In the genomic region with DNA sequence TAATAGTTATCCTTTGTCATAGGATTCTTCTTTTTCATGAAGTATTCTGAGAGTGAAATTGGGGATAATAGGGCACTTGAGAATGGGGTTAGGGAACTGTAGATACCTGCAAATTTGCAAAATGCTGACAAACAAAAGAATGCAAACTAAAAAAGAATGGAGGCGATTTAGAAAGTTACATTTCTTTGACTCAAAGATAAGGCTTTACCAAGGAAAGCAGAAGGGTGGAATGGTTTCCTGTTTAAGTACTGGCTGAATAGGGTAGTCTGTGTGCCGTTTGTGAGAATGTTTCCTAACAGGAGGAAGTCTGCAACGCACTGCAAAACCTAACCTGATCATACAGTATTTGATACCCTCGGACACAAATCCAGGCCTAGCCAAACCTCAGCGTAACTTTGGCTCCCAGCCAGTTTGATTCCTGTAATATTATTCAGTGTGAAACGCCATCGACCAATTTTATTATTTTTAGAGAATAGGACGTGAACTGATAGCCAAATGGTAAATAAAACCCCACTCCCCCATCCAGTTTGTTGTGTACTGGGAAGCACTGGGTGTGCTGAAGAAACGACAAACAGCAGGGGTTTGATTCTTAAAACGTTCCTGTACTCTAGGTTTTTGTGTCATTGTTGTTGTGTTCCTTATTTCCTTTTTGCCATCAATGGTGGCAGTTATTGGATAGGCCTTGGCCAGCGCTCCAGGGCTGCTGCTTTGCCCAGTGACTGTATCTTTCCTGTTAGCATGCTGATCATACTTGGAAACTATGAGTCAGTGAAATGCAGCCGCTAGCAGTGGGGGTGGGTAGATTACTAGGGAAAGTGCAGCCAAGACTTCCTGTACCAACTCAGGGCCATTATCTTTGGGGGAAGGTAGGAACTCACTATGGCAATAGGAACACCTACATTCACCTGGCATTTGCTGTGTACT, we compare ENCODE assay signal across 8 cellular contexts.
DNase-seq lines count a peak whose midpoint lies in the region; ATAC-seq, FAIRE-seq and TF ChIP-seq lines count a peak whose summit lies in the region.

No MANE protein-coding gene starts in this region.

- no peaks in the 10 kb centered on the region for H3K36me3 Mint-ChIP-seq in activated CD8-positive, alpha-beta memory T cell treated with anti-CD3 and anti-CD28 coated beads, Interleukin-2, amount 10 ng/mL, durations not matched to agents 7 days and 5 days

- H3K27ac Mint-ChIP-seq in activated CD8-positive, alpha-beta memory T cell treated with anti-CD3 and anti-CD28 coated beads, Interleukin-2, amount 10 ng/mL, durations not matched to agents 7 days and 5 days: peak overlapping the region; percentile 86

- TF ChIP-seq POLR2A in A549 (IDR thresholded peaks at IDR 0.05; ENCODE audit: low read length): no peak

- POLR2A ChIA-PET in A549 (lab: Yijun Ruan, JAX): no interaction called here

- peak; percentile 32 to 33; a peak in 2 of 5 replicates for TF ChIP-seq RAD21 in A549 (conservative IDR thresholded peaks at IDR 0.05 in 1 of 2, IDR thresholded peaks at IDR 0.05 in 1 of 2)

- H3K9ac ChIP-seq in mucosa of rectum (ENCODE audit: low read depth in 1 of 2, low read length in 2 of 2): peak overlapping the region; percentile 49 to 57

- no peak for FAIRE-seq in A549 (lab: Jason Lieb, UNC)

- H3K9me3 Mint-ChIP-seq in activated CD8-positive, alpha-beta memory T cell treated with anti-CD3 and anti-CD28 coated beads, Interleukin-2, amount 10 ng/mL, durations not matched to agents 7 days and 5 days (ENCODE audit: low read depth): no peaks in the 10 kb centered on the region

- H3K9me3 ChIP-seq in A549 (no peaks in the 10 kb centered on the region), mucosa of rectum (ENCODE audit: control insufficient read depth in 2 of 2, low read length in 2 of 2) (no peaks in the 10 kb centered on the region)

- H3K4me1 ChIP-seq in A549 (peaks cover 32% of the 10 kb centered on the region), mucosa of rectum (ENCODE audit: control insufficient read depth in 2 of 2, insufficient read depth in 2 of 2, low read length in 2 of 2) (peaks cover 20 to 44% of the 10 kb centered on the region in 2 donors)

- no peaks in the 10 kb centered on the region for H3K27me3 ChIP-seq in mucosa of rectum (ENCODE audit: control insufficient read depth in 2 of 2, insufficient read depth in 2 of 2, low read length in 2 of 2)

- 14% methylated on average over 12 of the region's 12 CpGs for WGBS in A549 (ENCODE audit: missing lambda C conversion rate)

- H3K4me3 ChIP-seq in A549: no peak overlapping the region
- H3K4me3 ChIP-seq in epithelial cell of esophagus (ENCODE audit: low read length): no peak overlapping the region
- peak overlapping the region in 1 of 2 donors; percentile 46 for H3K4me3 ChIP-seq in mucosa of rectum (ENCODE audit: low read length in 2 of 2)

- H3K4me2 ChIP-seq in A549: peak overlapping the region; percentile 56

- ATAC-seq in A549: peak; percentile 99
- ATAC-seq in GM18867 (IDR thresholded peaks at IDR 0.05; ENCODE audit: unreplicated experiment): peak; percentile 54
- peak; percentile 85 for ATAC-seq in HG03196 (IDR thresholded peaks at IDR 0.05; ENCODE audit: unreplicated experiment)
- ATAC-seq in activated CD8-positive, alpha-beta memory T cell treated with anti-CD3 and anti-CD28 coated beads, Interleukin-2, amount 10 ng/mL, durations not matched to agents 7 days and 5 days: peak; percentile 97

- CTCF ChIA-PET in A549 (lab: Yijun Ruan, JAX): interaction anchor here (1.0 kb wide), 1 partner anchor 8 kb away, joined by 5 read pairs; no protein-coding TSS in a partner anchor
- CTCF ChIA-PET in activated CD8-positive, alpha-beta memory T cell treated with anti-CD3 and anti-CD28 coated beads, Interleukin-2, amount 10 ng/mL, durations not matched to agents 7 days and 5 days (lab: Charles Lee): interaction anchor here (1.0 to 1.6 kb wide), 3 partner anchors 8 to 144 kb away, joined by 3 to 11 read pairs (median 4); no protein-coding TSS in a partner anchor

- DNase-seq in A549 (ENCODE audit: low read depth in 1 of 2, low spot score in 1 of 2): peak; percentile 81 to 92
- DNase-seq in NOMO-1 (lab: John Stamatoyannopoulos, UW; ENCODE audit: unreplicated experiment in 2 of 2): peak; percentile 78 to 83
- DNase-seq in activated CD8-positive, alpha-beta memory T cell treated with anti-CD3 and anti-CD28 coated beads, Interleukin-2, amount 10 ng/mL, durations not matched to agents 7 days and 5 days: peak; percentile 87
- peak; percentile 96 for DNase-seq in epithelial cell of esophagus (ENCODE audit: low read depth)
- DNase-seq in stimulated activated CD8-positive, alpha-beta memory T cell treated with anti-CD3 and anti-CD28 coated beads, Interleukin-7, amount 100 ng/mL, for 4 hours (ENCODE audit: low read depth in 2 of 2): peak; percentile 54 to 64

- no peaks in the 10 kb centered on the region for H3K36me3 ChIP-seq in mucosa of rectum (ENCODE audit: control insufficient read depth in 2 of 2, insufficient read depth in 2 of 2, low read length in 2 of 2)

- peak overlapping the region; percentile 6 for H3K4me3 Mint-ChIP-seq in activated CD8-positive, alpha-beta memory T cell treated with anti-CD3 and anti-CD28 coated beads, Interleukin-2, amount 10 ng/mL, durations not matched to agents 7 days and 5 days

- H3K27ac ChIP-seq in A549 (peak overlapping the region; percentile 77 to 94), mucosa of rectum (ENCODE audit: low read depth in 2 of 2, low read length in 2 of 2) (peak overlapping the region; percentile 77 to 93)

- TF ChIP-seq EP300 in A549 (IDR thresholded peaks at IDR 0.05): peak in 1 of 2 experiments; percentile 53; a peak in 1 of 5 replicates

- peaks cover 20% of the 10 kb centered on the region for H3K4me1 Mint-ChIP-seq in activated CD8-positive, alpha-beta memory T cell treated with anti-CD3 and anti-CD28 coated beads, Interleukin-2, amount 10 ng/mL, durations not matched to agents 7 days and 5 days

- TF ChIP-seq CTCF in A549 (IDR thresholded peaks at IDR 0.05) (no peak), epithelial cell of esophagus (IDR thresholded peaks at IDR 0.05; ENCODE audit: insufficient read depth, low read depth, low read length, missing control alignments) (no peak)

- H3K27me3 Mint-ChIP-seq in activated CD8-positive, alpha-beta memory T cell treated with anti-CD3 and anti-CD28 coated beads, Interleukin-2, amount 10 ng/mL, durations not matched to agents 7 days and 5 days: no peaks in the 10 kb centered on the region

TF ChIP-seq in A549, 52 proteins besides CTCF, POLR2A, EP300 and RAD21 (continues in another document):
- TF ChIP-seq HOXB5 (CRISPR knock-in tag; IDR thresholded peaks at IDR 0.05): peak; percentile 65; the same call in 1 of the 2 replicates
- TF ChIP-seq KDM5A (IDR thresholded peaks at IDR 0.05): no peak
- peak in 1 of 2 experiments; percentile 37; a peak in 1 of 4 replicates for TF ChIP-seq CEBPB (IDR thresholded peaks at IDR 0.05)
- TF ChIP-seq MAZ (IDR thresholded peaks at IDR 0.05; ENCODE audit: borderline replicate concordance, low read depth, low read length): no peak
- TF ChIP-seq EHMT2 (IDR thresholded peaks at IDR 0.05; ENCODE audit: low read depth): no peak
- TF ChIP-seq, protein P1, sequence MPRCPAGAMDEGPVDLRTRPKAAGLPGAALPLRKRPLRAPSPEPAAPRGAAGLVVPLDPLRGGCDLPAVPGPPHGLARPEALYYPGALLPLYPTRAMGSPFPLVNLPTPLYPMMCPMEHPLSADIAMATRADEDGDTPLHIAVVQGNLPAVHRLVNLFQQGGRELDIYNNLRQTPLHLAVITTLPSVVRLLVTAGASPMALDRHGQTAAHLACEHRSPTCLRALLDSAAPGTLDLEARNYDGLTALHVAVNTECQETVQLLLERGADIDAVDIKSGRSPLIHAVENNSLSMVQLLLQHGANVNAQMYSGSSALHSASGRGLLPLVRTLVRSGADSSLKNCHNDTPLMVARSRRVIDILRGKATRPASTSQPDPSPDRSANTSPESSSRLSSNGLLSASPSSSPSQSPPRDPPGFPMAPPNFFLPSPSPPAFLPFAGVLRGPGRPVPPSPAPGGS (IDR thresholded peaks at IDR 0.05): no peak
- TF ChIP-seq HOXB13 (CRISPR knock-in tag; IDR thresholded peaks at IDR 0.05; ENCODE audit: low read depth): peak; percentile 66; the same call in 1 of the 2 replicates
- TF ChIP-seq TP53 (CRISPR knock-in tag; IDR thresholded peaks at IDR 0.05): 0 out of 2 replicates have a peak, but pooled peaks have one; percentile 60
- TF ChIP-seq HOXA7 (CRISPR knock-in tag; IDR thresholded peaks at IDR 0.05): 0 out of 2 replicates have a peak, but pooled peaks have one; percentile 19
- TF ChIP-seq SMC3 (IDR thresholded peaks at IDR 0.05): no peak
- no peak for TF ChIP-seq MYC (IDR thresholded peaks at IDR 0.05; ENCODE audit: borderline replicate concordance, low read length)
- TF ChIP-seq, protein P2, sequence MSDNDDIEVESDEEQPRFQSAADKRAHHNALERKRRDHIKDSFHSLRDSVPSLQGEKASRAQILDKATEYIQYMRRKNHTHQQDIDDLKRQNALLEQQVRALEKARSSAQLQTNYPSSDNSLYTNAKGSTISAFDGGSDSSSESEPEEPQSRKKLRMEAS (IDR thresholded peaks at IDR 0.05): peak; percentile 89
- TF ChIP-seq, protein P3, sequence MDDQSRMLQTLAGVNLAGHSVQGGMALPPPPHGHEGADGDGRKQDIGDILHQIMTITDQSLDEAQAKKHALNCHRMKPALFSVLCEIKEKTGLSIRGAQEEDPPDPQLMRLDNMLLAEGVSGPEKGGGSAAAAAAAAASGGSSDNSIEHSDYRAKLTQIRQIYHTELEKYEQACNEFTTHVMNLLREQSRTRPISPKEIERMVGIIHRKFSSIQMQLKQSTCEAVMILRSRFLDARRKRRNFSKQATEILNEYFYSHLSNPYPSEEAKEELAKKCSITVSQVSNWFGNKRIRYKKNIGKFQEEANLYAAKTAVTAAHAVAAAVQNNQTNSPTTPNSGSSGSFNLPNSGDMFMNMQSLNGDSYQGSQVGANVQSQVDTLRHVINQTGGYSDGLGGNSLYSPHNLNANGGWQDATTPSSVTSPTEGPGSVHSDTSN (IDR thresholded peaks at IDR 0.05): no peak
- TF ChIP-seq FOSL2 (IDR thresholded peaks at IDR 0.05): peak; percentile 38; the same call in 1 of the 2 replicates
- TF ChIP-seq FOSL2 (CRISPR knock-in tag; IDR thresholded peaks at IDR 0.05): peak; percentile 95
- TF ChIP-seq JUNB (IDR thresholded peaks at IDR 0.05): peak; percentile 54; the same call in 1 of the 2 replicates
